ENCODE assay signal across 1 cellular context in genomic region chr20:52610749-52611148, GRCh38.
A peak's percentile ranks its signal among the peaks of the same experiment; 100 is the strongest.
TF ChIP-seq lines count a peak whose summit lies in the region.

No MANE protein-coding gene starts in this region.

TF ChIP-seq in K562, 482 proteins besides CTCF, POLR2A, EP300 and RAD21:
- TF ChIP-seq ZNF407 (IDR thresholded peaks at IDR 0.05; ENCODE audit: low read depth) (no peak), POLR2B (IDR thresholded peaks at IDR 0.05; ENCODE audit: low read depth, partially characterized antibody) (no peak), ZNF512 (tag; IDR thresholded peaks at IDR 0.05) (0 out of 2 replicates have a peak, but pooled peaks have one; percentile 42), ZNF445 (CRISPR knock-in tag; IDR thresholded peaks at IDR 0.05; ENCODE audit: low read depth) (no peak), SRSF9 (IDR thresholded peaks at IDR 0.05; ENCODE audit: borderline replicate concordance, low read depth, low read length) (no peak), WHSC1 (IDR thresholded peaks at IDR 0.05; ENCODE audit: low read length) (no peak)
- TF ChIP-seq, protein P1, sequence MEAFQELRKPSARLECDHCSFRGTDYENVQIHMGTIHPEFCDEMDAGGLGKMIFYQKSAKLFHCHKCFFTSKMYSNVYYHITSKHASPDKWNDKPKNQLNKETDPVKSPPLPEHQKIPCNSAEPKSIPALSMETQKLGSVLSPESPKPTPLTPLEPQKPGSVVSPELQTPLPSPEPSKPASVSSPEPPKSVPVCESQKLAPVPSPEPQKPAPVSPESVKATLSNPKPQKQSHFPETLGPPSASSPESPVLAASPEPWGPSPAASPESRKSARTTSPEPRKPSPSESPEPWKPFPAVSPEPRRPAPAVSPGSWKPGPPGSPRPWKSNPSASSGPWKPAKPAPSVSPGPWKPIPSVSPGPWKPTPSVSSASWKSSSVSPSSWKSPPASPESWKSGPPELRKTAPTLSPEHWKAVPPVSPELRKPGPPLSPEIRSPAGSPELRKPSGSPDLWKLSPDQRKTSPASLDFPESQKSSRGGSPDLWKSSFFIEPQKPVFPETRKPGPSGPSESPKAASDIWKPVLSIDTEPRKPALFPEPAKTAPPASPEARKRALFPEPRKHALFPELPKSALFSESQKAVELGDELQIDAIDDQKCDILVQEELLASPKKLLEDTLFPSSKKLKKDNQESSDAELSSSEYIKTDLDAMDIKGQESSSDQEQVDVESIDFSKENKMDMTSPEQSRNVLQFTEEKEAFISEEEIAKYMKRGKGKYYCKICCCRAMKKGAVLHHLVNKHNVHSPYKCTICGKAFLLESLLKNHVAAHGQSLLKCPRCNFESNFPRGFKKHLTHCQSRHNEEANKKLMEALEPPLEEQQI (IDR thresholded peaks at IDR 0.05) = no peak
- TF ChIP-seq, protein P2, sequence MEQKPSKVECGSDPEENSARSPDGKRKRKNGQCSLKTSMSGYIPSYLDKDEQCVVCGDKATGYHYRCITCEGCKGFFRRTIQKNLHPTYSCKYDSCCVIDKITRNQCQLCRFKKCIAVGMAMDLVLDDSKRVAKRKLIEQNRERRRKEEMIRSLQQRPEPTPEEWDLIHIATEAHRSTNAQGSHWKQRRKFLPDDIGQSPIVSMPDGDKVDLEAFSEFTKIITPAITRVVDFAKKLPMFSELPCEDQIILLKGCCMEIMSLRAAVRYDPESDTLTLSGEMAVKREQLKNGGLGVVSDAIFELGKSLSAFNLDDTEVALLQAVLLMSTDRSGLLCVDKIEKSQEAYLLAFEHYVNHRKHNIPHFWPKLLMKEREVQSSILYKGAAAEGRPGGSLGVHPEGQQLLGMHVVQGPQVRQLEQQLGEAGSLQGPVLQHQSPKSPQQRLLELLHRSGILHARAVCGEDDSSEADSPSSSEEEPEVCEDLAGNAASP (IDR thresholded peaks at IDR 0.05) = no peak
